In genomic region chr7:47293884-47294568, GRCh38 we compare ENCODE assay signal across 12 cellular contexts.
DNase-seq lines count a peak whose midpoint lies in the region; ATAC-seq and TF ChIP-seq lines count a peak whose summit lies in the region.
"Had no signal": no experiment of that assay in that cellular context is flagged by ENCODE, and none has a peak within 500 bp of the region (broad histone marks: within the 10 kb centered on the region; RNA-seq: fewer than 3 reads in every experiment).

No MANE protein-coding gene starts in this region.

- no peak overlapping the region for H3K4me3 ChIP-seq in fibroblast of pulmonary artery (replicated peaks; ENCODE audit: low read depth, low read length)
- H3K4me3 ChIP-seq in transverse colon: no peak overlapping the region
- H3K4me3 ChIP-seq: prostate gland had no signal

- H3K4me1 ChIP-seq in transverse colon: peaks cover 6 to 31% (median 14%) of the 10 kb centered on the region in 4 donors
- H3K4me1 ChIP-seq: prostate gland had no signal

- peaks cover 0 to 5% (median 0%) of the 10 kb centered on the region in 4 donors for H3K36me3 ChIP-seq in transverse colon
- H3K36me3 ChIP-seq: prostate gland had no signal

- no peaks in the 10 kb centered on the region for H3K9me3 ChIP-seq in transverse colon
- H3K9me3 ChIP-seq: prostate gland had no signal

- in situ Hi-C loops in transverse colon (cut with MboI; ENCODE audit: low pct_ligation_motif_present in 1 of 4, low pct_unique_long_range_greater_than_20kb in 1 of 4, low sequenced_read_pairs in 3 of 4): loop anchor here in 1 of 4 donors (25.0 kb wide), 1 partner anchor 518 kb away; no protein-coding TSS in a partner anchor

- H3K27ac ChIP-seq in transverse colon: peak overlapping the region; percentile 58 to 75 (median 70)

- TF ChIP-seq CTCF in fibroblast of pulmonary artery (IDR thresholded peaks at IDR 0.05; ENCODE audit: low read length, missing control alignments): no peak
- no peak for TF ChIP-seq CTCF in transverse colon (IDR thresholded peaks at IDR 0.05)

- ATAC-seq in GM18502 (IDR thresholded peaks at IDR 0.05; ENCODE audit: poor library complexity, unreplicated experiment): no peak

- 59 to 79% methylated on average over 3 to 6 of the region's 6 CpGs for WGBS in transverse colon (ENCODE audit: low coverage in 1 of 2), 2 donors

- intact Hi-C loops in transverse colon (cut with DNase I; ENCODE audit: low total_unique reads): no loop called here

- H3K27me3 ChIP-seq in transverse colon: no peaks in the 10 kb centered on the region

- no peak for TF ChIP-seq EP300 in transverse colon (IDR thresholded peaks at IDR 0.05; ENCODE audit: low read depth)

- no peak for TF ChIP-seq POLR2A in transverse colon (IDR thresholded peaks at IDR 0.05)

- DNase-seq in RPMI7951 (ENCODE audit: low read depth): peak; percentile 75
- peak; percentile 14 for DNase-seq in fibroblast of pulmonary artery (ENCODE audit: low read depth)
- peak; percentile 90 for DNase-seq in myocyte (ENCODE audit: low read depth)
- peak; percentile 27 for DNase-seq in transverse colon
- DNase-seq in activated gamma-delta T cell treated with Interleukin-2 at 50 U/mL for 16 hours: no peak
- DNase-seq in superior temporal gyrus (ENCODE audit: extremely low spot score): no peak
- DNase-seq in NAMALWA (ENCODE audit: low spot score): no peak
- DNase-seq: anterior cingulate cortex, DND-41, NCI-H2029 treated with DMSO at 0.1 percent for 48 hours had no signal

Comparison
In these comparisons a context has a peak if more than half of its experiments do, and no peak if none do; other contexts are left out.
1. DNase-seq: peak in RPMI7951 (single experiment), fibroblast of pulmonary artery (single experiment), myocyte (single experiment) and transverse colon (single experiment); none in activated gamma-delta T cell treated with Interleukin-2 at 50 U/mL for 16 hours (single experiment), superior temporal gyrus (single experiment) and NAMALWA (single experiment).